14 cellular contexts compared by ENCODE assay signal in genomic region chr2:177078416-177078815, GRCh38.
DNase-seq lines count a peak whose midpoint lies in the region; ATAC-seq, FAIRE-seq and TF ChIP-seq lines count a peak whose summit lies in the region.
"Had no signal": no experiment of that assay in that cellular context is flagged by ENCODE, and none has a peak within 500 bp of the region (broad histone marks: within the 10 kb centered on the region; RNA-seq: fewer than 3 reads in every experiment).

No MANE protein-coding gene starts in this region.

- H3K4me3 ChIP-seq in body of pancreas (no peak overlapping the region), left lung (no peak overlapping the region), small intestine (ENCODE audit: low read depth in 1 of 2, low read length in 2 of 2) (no peak overlapping the region), esophagus squamous epithelium (no peak overlapping the region)

- no peak for FAIRE-seq in small intestine (lab: Jason Lieb, UNC)

- H3K27me3 ChIP-seq in body of pancreas (no peaks in the 10 kb centered on the region), left lung (no peaks in the 10 kb centered on the region), small intestine (ENCODE audit: control insufficient read depth in 2 of 2, insufficient read depth in 2 of 2, low read length in 2 of 2) (no peaks in the 10 kb centered on the region), esophagus squamous epithelium (peaks cover 0 to 10% (median 0%) of the 10 kb centered on the region in 4 donors)

- no peak for TF ChIP-seq POLR2A in body of pancreas (IDR thresholded peaks at IDR 0.05)
- no peak for TF ChIP-seq POLR2A in esophagus squamous epithelium (IDR thresholded peaks at IDR 0.05)

- peak; percentile 38 for ATAC-seq in body of pancreas
- peak; percentile 87 for ATAC-seq in left lung
- ATAC-seq in GM18517 (IDR thresholded peaks at IDR 0.05; ENCODE audit: unreplicated experiment) = no peak
- ATAC-seq in HG03196 (IDR thresholded peaks at IDR 0.05; ENCODE audit: unreplicated experiment) = no peak
- ATAC-seq: natural killer cell; stimulated activated naive B cell treated with anti-CD40 and anti-IgM and Interleukin-4, amounts not matched to agents 10 μg/mL and 1 μg/mL and 100 μg/mL, for 72 hours had no signal

- H3K9me3 ChIP-seq in body of pancreas = no peaks in the 10 kb centered on the region
- H3K9me3 ChIP-seq in left lung = no peaks in the 10 kb centered on the region
- no peaks in the 10 kb centered on the region for H3K9me3 ChIP-seq in small intestine (ENCODE audit: control insufficient read depth, low read depth)
- no peaks in the 10 kb centered on the region for H3K9me3 ChIP-seq in esophagus squamous epithelium

- 43 to 47% methylated on average over 3 of the region's 3 CpGs for WGBS in body of pancreas, 2 donors
- 20 to 54% (median 26%) methylated on average over 3 of the region's 3 CpGs for whole genome bisulfite sequencing in small intestine, 3 donors
- WGBS in esophagus squamous epithelium, 2 donors = 17 to 26% methylated on average over 3 of the region's 3 CpGs

- DNase-seq in HS-5 (ENCODE audit: low read depth) = peak; percentile 18
- DNase-seq in body of pancreas = peak; percentile 27 to 58 (median 31)
- peak; percentile 70 to 75 for DNase-seq in left lung
- peak; percentile 3 for DNase-seq in small intestine
- DNase-seq in HUDEP-2 (lab: John Stamatoyannopoulos, UW; ENCODE audit: unreplicated experiment in 76 of 76) = no peak
- DNase-seq in esophagus squamous epithelium (lab: John Stamatoyannopoulos, UW) = no peak
- DNase-seq: natural killer cell; NCI-H2171 treated with DMSO at 0.1 percent for 48 hours; RPMI8226; stimulated activated naive B cell treated with anti-CD40 and anti-IgM and Interleukin-4, amounts not matched to agents 10 μg/mL and 1 μg/mL and 100 μg/mL, for 72 hours had no signal

- intact Hi-C loops in body of pancreas (cut with DNase I) (no loop called here), left lung (cut with DNase I) (no loop called here), esophagus squamous epithelium (cut with DNase I) (no loop called here)

- no peak for TF ChIP-seq CTCF in body of pancreas (IDR thresholded peaks at IDR 0.05)
- TF ChIP-seq CTCF in left lung (IDR thresholded peaks at IDR 0.05) = no peak
- TF ChIP-seq CTCF in esophagus squamous epithelium (IDR thresholded peaks at IDR 0.05) = no peak

- H3K36me3 ChIP-seq in body of pancreas (replicated peaks in 1 of 2; ENCODE audit: insufficient read depth in 1 of 2, low read depth in 2 of 2) = no peaks in the 10 kb centered on the region
- H3K36me3 ChIP-seq in left lung = no peaks in the 10 kb centered on the region
- H3K36me3 ChIP-seq in small intestine (ENCODE audit: control insufficient read depth in 2 of 2, insufficient read depth in 2 of 2, low read length in 2 of 2) = no peaks in the 10 kb centered on the region
- H3K36me3 ChIP-seq in esophagus squamous epithelium = no peaks in the 10 kb centered on the region

- H3K4me1 ChIP-seq in body of pancreas = no peaks in the 10 kb centered on the region
- no peaks in the 10 kb centered on the region for H3K4me1 ChIP-seq in left lung
- H3K4me1 ChIP-seq in small intestine (ENCODE audit: control insufficient read depth in 2 of 2, insufficient read depth in 1 of 2, low read depth in 1 of 2, low read length in 1 of 2) = no peaks in the 10 kb centered on the region
- peaks cover 0 to 14% (median 0%) of the 10 kb centered on the region in 3 donors for H3K4me1 ChIP-seq in esophagus squamous epithelium

- H3K27ac ChIP-seq in body of pancreas (no peak overlapping the region), left lung (no peak overlapping the region), small intestine (ENCODE audit: low read depth in 1 of 2, low read length in 1 of 2) (no peak overlapping the region), esophagus squamous epithelium (no peak overlapping the region)
- H3K27ac ChIP-seq: KMS-11, VCaP had no signal

Comparison
In these comparisons a context has a peak if more than half of its experiments do, and no peak if none do; other contexts are left out.
1. DNase-seq: peak in HS-5 (single experiment), body of pancreas (4 of 4), left lung (2 of 2) and small intestine (single experiment); none in HUDEP-2 (0 of 76) and esophagus squamous epithelium (single experiment).
2. ATAC-seq: peak in body of pancreas (single experiment) and left lung (single experiment); none in GM18517 (single experiment) and HG03196 (single experiment).